1 cellular context compared by ENCODE assay signal in genomic region chr11:72112541-72113136, GRCh38.
TF ChIP-seq lines count a peak whose summit lies in the region.

Gene ANAPC15 (minus strand): TSS chr11:72112695. CDS start chr11:72111276, 1,419 bp downstream.

TF ChIP-seq in HepG2, 621 proteins besides CTCF, POLR2A, EP300 and RAD21 (continued from another document and continues in another):
- TF ChIP-seq, protein P1, sequence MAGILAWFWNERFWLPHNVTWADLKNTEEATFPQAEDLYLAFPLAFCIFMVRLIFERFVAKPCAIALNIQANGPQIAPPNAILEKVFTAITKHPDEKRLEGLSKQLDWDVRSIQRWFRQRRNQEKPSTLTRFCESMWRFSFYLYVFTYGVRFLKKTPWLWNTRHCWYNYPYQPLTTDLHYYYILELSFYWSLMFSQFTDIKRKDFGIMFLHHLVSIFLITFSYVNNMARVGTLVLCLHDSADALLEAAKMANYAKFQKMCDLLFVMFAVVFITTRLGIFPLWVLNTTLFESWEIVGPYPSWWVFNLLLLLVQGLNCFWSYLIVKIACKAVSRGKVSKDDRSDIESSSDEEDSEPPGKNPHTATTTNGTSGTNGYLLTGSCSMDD (CRISPR knock-in tag; IDR thresholded peaks at IDR 0.05), result no peak
- TF ChIP-seq TFDP1 (CRISPR knock-in tag; IDR thresholded peaks at IDR 0.05; ENCODE audit: borderline replicate concordance) (peak; percentile 86), CCAR2 (optimal IDR thresholded peaks at IDR 0.05; ENCODE audit: low read depth, low read length) (no peak), BCL6 (CRISPR knock-in tag; IDR thresholded peaks at IDR 0.05) (peak; percentile 17; the same call in 1 of the 2 replicates), KAT2B (IDR thresholded peaks at IDR 0.05; ENCODE audit: borderline replicate concordance, low read depth, low read length) (no peak), ZBTB10 (CRISPR knock-in tag; IDR thresholded peaks at IDR 0.05; ENCODE audit: borderline replicate concordance) (no peak), SNAI1 (CRISPR knock-in tag; IDR thresholded peaks at IDR 0.05; ENCODE audit: borderline replicate concordance) (no peak), ZXDC (CRISPR knock-in tag; IDR thresholded peaks at IDR 0.05) (no peak), ZC3H13 (CRISPR knock-in tag; IDR thresholded peaks at IDR 0.05) (no peak), AKAP8 (CRISPR knock-in tag; IDR thresholded peaks at IDR 0.05) (no peak), ZNF484 (CRISPR knock-in tag; IDR thresholded peaks at IDR 0.05; ENCODE audit: borderline replicate concordance, low read depth) (no peak), POLR2AphosphoS2 (IDR thresholded peaks at IDR 0.05; ENCODE audit: low read depth, low read length) (no peak), PAX8 (CRISPR knock-in tag; IDR thresholded peaks at IDR 0.05; ENCODE audit: borderline replicate concordance) (no peak), LCORL (IDR thresholded peaks at IDR 0.05) (no peak), LCORL (CRISPR knock-in tag; IDR thresholded peaks at IDR 0.05) (0 out of 2 replicates have a peak, but pooled peaks have one; percentile 15), BHLHE40 (IDR thresholded peaks at IDR 0.05; ENCODE audit: low read length) (no peak), ZNF337 (CRISPR knock-in tag; IDR thresholded peaks at IDR 0.05; ENCODE audit: borderline replicate concordance, low read depth) (no peak), ZNF720 (CRISPR knock-in tag; IDR thresholded peaks at IDR 0.05) (no peak), ZKSCAN8 (CRISPR knock-in tag; IDR thresholded peaks at IDR 0.05; ENCODE audit: borderline replicate concordance) (no peak), ATAD3A (CRISPR knock-in tag; IDR thresholded peaks at IDR 0.05) (no peak), ZNF546 (CRISPR knock-in tag; conservative IDR thresholded peaks at IDR 0.05) (no peak), CEBPG (CRISPR knock-in tag; IDR thresholded peaks at IDR 0.05) (no peak), HMG20B (CRISPR knock-in tag; conservative IDR thresholded peaks at IDR 0.05) (no peak), TAF1 (CRISPR knock-in tag; IDR thresholded peaks at IDR 0.05) (no peak; the same call in 1 of the 2 replicates), ZSCAN29 (CRISPR knock-in tag; conservative IDR thresholded peaks at IDR 0.05) (no peak), NPAS2 (CRISPR knock-in tag; IDR thresholded peaks at IDR 0.05; ENCODE audit: borderline replicate concordance) (no peak), ZSCAN25 (CRISPR knock-in tag; IDR thresholded peaks at IDR 0.05) (no peak), ZBTB49 (CRISPR knock-in tag; IDR thresholded peaks at IDR 0.05; ENCODE audit: borderline replicate concordance) (no peak), RBAK (CRISPR knock-in tag; IDR thresholded peaks at IDR 0.05) (no peak), ZGPAT (CRISPR knock-in tag; IDR thresholded peaks at IDR 0.05) (peak; percentile 60; the same call in 1 of the 2 replicates), E2F2 (CRISPR knock-in tag; IDR thresholded peaks at IDR 0.05; ENCODE audit: borderline replicate concordance) (0 out of 2 replicates have a peak, but pooled peaks have one; percentile 16), MAFK (conservative IDR thresholded peaks at IDR 0.05 in 1 of 2, IDR thresholded peaks at IDR 0.05 in 1 of 2; ENCODE audit: low read length in 2 of 2) (no peak), IRX3 (CRISPR knock-in tag; IDR thresholded peaks at IDR 0.05; ENCODE audit: borderline replicate concordance, low read depth) (no peak), ZFX (CRISPR knock-in tag; IDR thresholded peaks at IDR 0.05; ENCODE audit: low read depth) (peak; percentile 87), ZZZ3 (CRISPR knock-in tag; IDR thresholded peaks at IDR 0.05; ENCODE audit: borderline replicate concordance) (no peak; the same call in 1 of the 2 replicates), ZNF382 (CRISPR knock-in tag; IDR thresholded peaks at IDR 0.05; ENCODE audit: borderline replicate concordance) (no peak), AHR (CRISPR knock-in tag; IDR thresholded peaks at IDR 0.05) (0 out of 2 replicates have a peak, but pooled peaks have one; percentile 81), ZNF766 (CRISPR knock-in tag; IDR thresholded peaks at IDR 0.05; ENCODE audit: borderline replicate concordance) (no peak), PHF21A (CRISPR knock-in tag; IDR thresholded peaks at IDR 0.05) (peak; percentile 79; the same call in 1 of the 2 replicates)
- TF ChIP-seq, protein P2, sequence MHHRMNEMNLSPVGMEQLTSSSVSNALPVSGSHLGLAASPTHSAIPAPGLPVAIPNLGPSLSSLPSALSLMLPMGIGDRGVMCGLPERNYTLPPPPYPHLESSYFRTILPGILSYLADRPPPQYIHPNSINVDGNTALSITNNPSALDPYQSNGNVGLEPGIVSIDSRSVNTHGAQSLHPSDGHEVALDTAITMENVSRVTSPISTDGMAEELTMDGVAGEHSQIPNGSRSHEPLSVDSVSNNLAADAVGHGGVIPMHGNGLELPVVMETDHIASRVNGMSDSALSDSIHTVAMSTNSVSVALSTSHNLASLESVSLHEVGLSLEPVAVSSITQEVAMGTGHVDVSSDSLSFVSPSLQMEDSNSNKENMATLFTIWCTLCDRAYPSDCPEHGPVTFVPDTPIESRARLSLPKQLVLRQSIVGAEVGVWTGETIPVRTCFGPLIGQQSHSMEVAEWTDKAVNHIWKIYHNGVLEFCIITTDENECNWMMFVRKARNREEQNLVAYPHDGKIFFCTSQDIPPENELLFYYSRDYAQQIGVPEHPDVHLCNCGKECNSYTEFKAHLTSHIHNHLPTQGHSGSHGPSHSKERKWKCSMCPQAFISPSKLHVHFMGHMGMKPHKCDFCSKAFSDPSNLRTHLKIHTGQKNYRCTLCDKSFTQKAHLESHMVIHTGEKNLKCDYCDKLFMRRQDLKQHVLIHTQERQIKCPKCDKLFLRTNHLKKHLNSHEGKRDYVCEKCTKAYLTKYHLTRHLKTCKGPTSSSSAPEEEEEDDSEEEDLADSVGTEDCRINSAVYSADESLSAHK (CRISPR knock-in tag; IDR thresholded peaks at IDR 0.05; ENCODE audit: borderline replicate concordance), result no peak
- TF ChIP-seq, protein P3, sequence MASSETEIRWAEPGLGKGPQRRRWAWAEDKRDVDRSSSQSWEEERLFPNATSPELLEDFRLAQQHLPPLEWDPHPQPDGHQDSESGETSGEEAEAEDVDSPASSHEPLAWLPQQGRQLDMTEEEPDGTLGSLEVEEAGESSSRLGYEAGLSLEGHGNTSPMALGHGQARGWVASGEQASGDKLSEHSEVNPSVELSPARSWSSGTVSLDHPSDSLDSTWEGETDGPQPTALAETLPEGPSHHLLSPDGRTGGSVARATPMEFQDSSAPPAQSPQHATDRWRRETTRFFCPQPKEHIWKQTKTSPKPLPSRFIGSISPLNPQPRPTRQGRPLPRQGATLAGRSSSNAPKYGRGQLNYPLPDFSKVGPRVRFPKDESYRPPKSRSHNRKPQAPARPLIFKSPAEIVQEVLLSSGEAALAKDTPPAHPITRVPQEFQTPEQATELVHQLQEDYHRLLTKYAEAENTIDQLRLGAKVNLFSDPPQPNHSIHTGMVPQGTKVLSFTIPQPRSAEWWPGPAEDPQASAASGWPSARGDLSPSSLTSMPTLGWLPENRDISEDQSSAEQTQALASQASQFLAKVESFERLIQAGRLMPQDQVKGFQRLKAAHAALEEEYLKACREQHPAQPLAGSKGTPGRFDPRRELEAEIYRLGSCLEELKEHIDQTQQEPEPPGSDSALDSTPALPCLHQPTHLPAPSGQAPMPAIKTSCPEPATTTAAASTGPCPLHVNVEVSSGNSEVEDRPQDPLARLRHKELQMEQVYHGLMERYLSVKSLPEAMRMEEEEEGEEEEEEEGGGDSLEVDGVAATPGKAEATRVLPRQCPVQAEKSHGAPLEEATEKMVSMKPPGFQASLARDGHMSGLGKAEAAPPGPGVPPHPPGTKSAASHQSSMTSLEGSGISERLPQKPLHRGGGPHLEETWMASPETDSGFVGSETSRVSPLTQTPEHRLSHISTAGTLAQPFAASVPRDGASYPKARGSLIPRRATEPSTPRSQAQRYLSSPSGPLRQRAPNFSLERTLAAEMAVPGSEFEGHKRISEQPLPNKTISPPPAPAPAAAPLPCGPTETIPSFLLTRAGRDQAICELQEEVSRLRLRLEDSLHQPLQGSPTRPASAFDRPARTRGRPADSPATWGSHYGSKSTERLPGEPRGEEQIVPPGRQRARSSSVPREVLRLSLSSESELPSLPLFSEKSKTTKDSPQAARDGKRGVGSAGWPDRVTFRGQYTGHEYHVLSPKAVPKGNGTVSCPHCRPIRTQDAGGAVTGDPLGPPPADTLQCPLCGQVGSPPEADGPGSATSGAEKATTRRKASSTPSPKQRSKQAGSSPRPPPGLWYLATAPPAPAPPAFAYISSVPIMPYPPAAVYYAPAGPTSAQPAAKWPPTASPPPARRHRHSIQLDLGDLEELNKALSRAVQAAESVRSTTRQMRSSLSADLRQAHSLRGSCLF (CRISPR knock-in tag; IDR thresholded peaks at IDR 0.05; ENCODE audit: borderline replicate concordance), result no peak
